In the genomic region with DNA sequence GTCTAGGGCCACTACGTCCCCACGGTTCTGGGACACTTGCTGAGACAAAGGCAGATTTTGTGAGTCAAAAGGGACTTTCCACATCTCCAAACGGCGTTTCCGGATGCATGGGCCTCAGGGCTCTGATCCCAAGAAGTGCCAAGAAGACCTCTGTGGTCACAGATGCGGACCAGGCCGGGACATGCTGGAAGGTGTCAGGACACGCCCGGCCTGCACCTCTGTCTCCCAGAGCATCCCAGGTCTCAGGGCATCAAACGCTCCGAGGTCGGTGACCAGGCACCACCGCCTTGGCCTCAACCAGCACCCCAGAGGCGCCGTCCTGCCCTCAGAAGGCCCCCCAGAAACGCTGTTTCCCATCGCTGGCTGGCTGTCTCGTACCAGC, we compare ENCODE assay signal across 18 cellular contexts. TPM values are rescaled to one million over a fixed set of nuclear protein-coding genes. Genes with fewer than 3 reads are reported as not detected.
A peak's percentile ranks its signal among the peaks of the same experiment; 100 is the strongest.
DNase-seq lines count a peak whose midpoint lies in the region; ATAC-seq and TF ChIP-seq lines count a peak whose summit lies in the region.
"Had no signal": no experiment of that assay in that cellular context is flagged by ENCODE, and none has a peak within 500 bp of the region (broad histone marks: within the 10 kb centered on the region; RNA-seq: fewer than 3 reads in every experiment).

No MANE protein-coding gene starts in this region.

- no peak overlapping the region for H3K27ac Mint-ChIP-seq in WTC11
- H3K27ac Mint-ChIP-seq: activated CD4-positive, alpha-beta T cell treated with anti-CD3 and anti-CD28 coated beads, Interleukin-2, amount 10 ng/mL, durations not matched to agents 24 days and 14 days; activated T-helper 2 cell treated with anti-CD3 and anti-CD28 coated beads, Interferon-gamma antibody, Interleukin-2, Interleukin-4, amounts not matched to agents 10 μg/mL and 5 μg/mL and 100 μg/mL, durations not matched to agents 14 hours and 24 hours and 36 hours; GM23338; neural progenitor cell had no signal

- DNase-seq in epithelial cell of esophagus (ENCODE audit: low read depth) (peak; percentile 7), WTC11 (ENCODE audit: low spot score) (no peak), DMS 273 (lab: John Stamatoyannopoulos, UW; ENCODE audit: unreplicated experiment) (no peak)
- DNase-seq: midbrain had no signal

- H3K36me3 ChIP-seq in BLaER1 (no peaks in the 10 kb centered on the region), OCI-LY3 (replicated peaks; ENCODE audit: low read depth, low read length) (no peaks in the 10 kb centered on the region)
- H3K36me3 ChIP-seq: cardiac muscle cell, gastroesophageal sphincter, neural progenitor cell, spleen had no signal

- H3K27ac ChIP-seq in BLaER1 (peak overlapping the region; percentile 85), OCI-LY3 (ENCODE audit: low read length) (peak overlapping the region; percentile 66)
- H3K27ac ChIP-seq: cardiac muscle cell, gastroesophageal sphincter, HL-60, neural progenitor cell had no signal

- peak overlapping the region; percentile 5; the same call in 1 of the 2 replicates for H3K4me3 ChIP-seq in BLaER1
- H3K4me3 ChIP-seq in OCI-LY3 (ENCODE audit: low read length), result peak overlapping the region; percentile 72
- H3K4me3 ChIP-seq in epithelial cell of esophagus (ENCODE audit: low read length), result no peak overlapping the region
- H3K4me3 ChIP-seq: cardiac muscle cell, gastroesophageal sphincter, GM23338, neural progenitor cell had no signal

- no peak for TF ChIP-seq CTCF in OCI-LY3 (IDR thresholded peaks at IDR 0.05; ENCODE audit: low read depth, low read length)
- TF ChIP-seq CTCF in epithelial cell of esophagus (IDR thresholded peaks at IDR 0.05; ENCODE audit: insufficient read depth, low read depth, low read length, missing control alignments), result no peak
- TF ChIP-seq CTCF in WTC11 (IDR thresholded peaks at IDR 0.05), result no peak

- peak overlapping the region; percentile 88 for H3K4me2 ChIP-seq in BLaER1
- peak overlapping the region; percentile 72 for H3K4me2 ChIP-seq in OCI-LY3 (ENCODE audit: low read length)
- H3K4me2 ChIP-seq: GM23338, neural progenitor cell had no signal

- no peaks in the 10 kb centered on the region for H3K36me3 Mint-ChIP-seq in WTC11
- H3K36me3 Mint-ChIP-seq: CD4-positive, alpha-beta memory T cell; neural progenitor cell had no signal

- H3K4me3 Mint-ChIP-seq in WTC11, result no peak overlapping the region
- H3K4me3 Mint-ChIP-seq: activated CD4-positive, alpha-beta T cell treated with anti-CD3 and anti-CD28 coated beads, Interleukin-2, amount 10 ng/mL, durations not matched to agents 24 days and 14 days; CD4-positive, alpha-beta memory T cell; GM23338; neural progenitor cell had no signal

- no peaks in the 10 kb centered on the region for H3K79me2 ChIP-seq in OCI-LY3 (ENCODE audit: low read length)

- H3K9me3 ChIP-seq in BLaER1 (no peaks in the 10 kb centered on the region), OCI-LY3 (ENCODE audit: insufficient read depth, low read length) (no peaks in the 10 kb centered on the region)
- H3K9me3 ChIP-seq: gastroesophageal sphincter, spleen had no signal

- peaks cover 97% of the 10 kb centered on the region for H3K4me1 ChIP-seq in BLaER1
- H3K4me1 ChIP-seq in OCI-LY3 (ENCODE audit: low read length), result peaks cover 54% of the 10 kb centered on the region
- H3K4me1 ChIP-seq: neural progenitor cell had no signal

- H4K20me1 ChIP-seq in BLaER1 (no peaks in the 10 kb centered on the region), OCI-LY3 (ENCODE audit: insufficient read depth, low read length) (no peaks in the 10 kb centered on the region)

- CTCF ChIA-PET in WTC11 (lab: Charles Lee), result interaction anchor here (0.5 to 2.3 kb wide), 17 partner anchors 9 to 274 kb away, joined by 3 to 10 read pairs (median 4); no protein-coding TSS in a partner anchor

- H3K9me3 Mint-ChIP-seq in WTC11, result peaks cover 9% of the 10 kb centered on the region
- H3K9me3 Mint-ChIP-seq: activated CD4-positive, alpha-beta T cell treated with anti-CD3 and anti-CD28 coated beads, Interleukin-2, amount 10 ng/mL, durations not matched to agents 24 days and 14 days; activated T-helper 2 cell treated with anti-CD3 and anti-CD28 coated beads, Interferon-gamma antibody, Interleukin-2, Interleukin-4, amounts not matched to agents 10 μg/mL and 5 μg/mL and 100 μg/mL, durations not matched to agents 14 hours and 24 hours and 36 hours; CD4-positive, alpha-beta memory T cell had no signal

- H3K27me3 Mint-ChIP-seq in WTC11 (ENCODE audit: low read depth), result no peaks in the 10 kb centered on the region; the same call in 1 of the 2 replicates
- H3K27me3 Mint-ChIP-seq: activated CD4-positive, alpha-beta T cell treated with anti-CD3 and anti-CD28 coated beads, Interleukin-2, amount 10 ng/mL, durations not matched to agents 24 days and 14 days had no signal

- H3K27me3 ChIP-seq in BLaER1, result no peaks in the 10 kb centered on the region
- no peaks in the 10 kb centered on the region for H3K27me3 ChIP-seq in OCI-LY3 (ENCODE audit: low read depth, low read length)
- H3K27me3 ChIP-seq: cardiac muscle cell, neural progenitor cell had no signal

- ATAC-seq in GM21723 (IDR thresholded peaks at IDR 0.05; ENCODE audit: unreplicated experiment) (peak; percentile 7), HG02623 (IDR thresholded peaks at IDR 0.05; ENCODE audit: unreplicated experiment) (no peak), HG02970 (IDR thresholded peaks at IDR 0.05; ENCODE audit: low FRiP score, unreplicated experiment) (no peak), WTC11 (no peak)

- no peak overlapping the region; the same call in 1 of the 2 replicates for H2AFZ ChIP-seq in OCI-LY3 (ENCODE audit: low read depth, low read length)
- H2AFZ ChIP-seq: GM23338, neural progenitor cell had no signal

- peaks cover 10% of the 10 kb centered on the region for H3K4me1 Mint-ChIP-seq in WTC11

- H3K9ac ChIP-seq in BLaER1 (peak overlapping the region; percentile 64), OCI-LY3 (ENCODE audit: low read length) (peak overlapping the region; percentile 55)
- H3K9ac ChIP-seq: neural progenitor cell had no signal

- POLR2A ChIA-PET in WTC11 (lab: Charles Lee), result no interaction called here

TF ChIP-seq in WTC11, 78 proteins besides CTCF, POLR2A, EP300 and RAD21 (continues in another document):
- TF ChIP-seq SMAD4 (CRISPR knock-in tag; IDR thresholded peaks at IDR 0.05) (no peak), ATF6 (CRISPR knock-in tag; IDR thresholded peaks at IDR 0.05) (no peak), TCF7 (CRISPR knock-in tag; IDR thresholded peaks at IDR 0.05; ENCODE audit: low read depth) (no peak), TEAD4 (CRISPR knock-in tag; IDR thresholded peaks at IDR 0.05) (no peak), ZNF121 (CRISPR knock-in tag; IDR thresholded peaks at IDR 0.05) (no peak)
- TF ChIP-seq, protein P1, sequence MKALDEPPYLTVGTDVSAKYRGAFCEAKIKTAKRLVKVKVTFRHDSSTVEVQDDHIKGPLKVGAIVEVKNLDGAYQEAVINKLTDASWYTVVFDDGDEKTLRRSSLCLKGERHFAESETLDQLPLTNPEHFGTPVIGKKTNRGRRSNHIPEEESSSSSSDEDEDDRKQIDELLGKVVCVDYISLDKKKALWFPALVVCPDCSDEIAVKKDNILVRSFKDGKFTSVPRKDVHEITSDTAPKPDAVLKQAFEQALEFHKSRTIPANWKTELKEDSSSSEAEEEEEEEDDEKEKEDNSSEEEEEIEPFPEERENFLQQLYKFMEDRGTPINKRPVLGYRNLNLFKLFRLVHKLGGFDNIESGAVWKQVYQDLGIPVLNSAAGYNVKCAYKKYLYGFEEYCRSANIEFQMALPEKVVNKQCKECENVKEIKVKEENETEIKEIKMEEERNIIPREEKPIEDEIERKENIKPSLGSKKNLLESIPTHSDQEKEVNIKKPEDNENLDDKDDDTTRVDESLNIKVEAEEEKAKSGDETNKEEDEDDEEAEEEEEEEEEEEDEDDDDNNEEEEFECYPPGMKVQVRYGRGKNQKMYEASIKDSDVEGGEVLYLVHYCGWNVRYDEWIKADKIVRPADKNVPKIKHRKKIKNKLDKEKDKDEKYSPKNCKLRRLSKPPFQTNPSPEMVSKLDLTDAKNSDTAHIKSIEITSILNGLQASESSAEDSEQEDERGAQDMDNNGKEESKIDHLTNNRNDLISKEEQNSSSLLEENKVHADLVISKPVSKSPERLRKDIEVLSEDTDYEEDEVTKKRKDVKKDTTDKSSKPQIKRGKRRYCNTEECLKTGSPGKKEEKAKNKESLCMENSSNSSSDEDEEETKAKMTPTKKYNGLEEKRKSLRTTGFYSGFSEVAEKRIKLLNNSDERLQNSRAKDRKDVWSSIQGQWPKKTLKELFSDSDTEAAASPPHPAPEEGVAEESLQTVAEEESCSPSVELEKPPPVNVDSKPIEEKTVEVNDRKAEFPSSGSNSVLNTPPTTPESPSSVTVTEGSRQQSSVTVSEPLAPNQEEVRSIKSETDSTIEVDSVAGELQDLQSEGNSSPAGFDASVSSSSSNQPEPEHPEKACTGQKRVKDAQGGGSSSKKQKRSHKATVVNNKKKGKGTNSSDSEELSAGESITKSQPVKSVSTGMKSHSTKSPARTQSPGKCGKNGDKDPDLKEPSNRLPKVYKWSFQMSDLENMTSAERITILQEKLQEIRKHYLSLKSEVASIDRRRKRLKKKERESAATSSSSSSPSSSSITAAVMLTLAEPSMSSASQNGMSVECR (CRISPR knock-in tag; IDR thresholded peaks at IDR 0.05; ENCODE audit: borderline replicate concordance), result no peak
- TF ChIP-seq, protein P2, sequence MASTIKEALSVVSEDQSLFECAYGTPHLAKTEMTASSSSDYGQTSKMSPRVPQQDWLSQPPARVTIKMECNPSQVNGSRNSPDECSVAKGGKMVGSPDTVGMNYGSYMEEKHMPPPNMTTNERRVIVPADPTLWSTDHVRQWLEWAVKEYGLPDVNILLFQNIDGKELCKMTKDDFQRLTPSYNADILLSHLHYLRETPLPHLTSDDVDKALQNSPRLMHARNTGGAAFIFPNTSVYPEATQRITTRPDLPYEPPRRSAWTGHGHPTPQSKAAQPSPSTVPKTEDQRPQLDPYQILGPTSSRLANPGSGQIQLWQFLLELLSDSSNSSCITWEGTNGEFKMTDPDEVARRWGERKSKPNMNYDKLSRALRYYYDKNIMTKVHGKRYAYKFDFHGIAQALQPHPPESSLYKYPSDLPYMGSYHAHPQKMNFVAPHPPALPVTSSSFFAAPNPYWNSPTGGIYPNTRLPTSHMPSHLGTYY (CRISPR knock-in tag; IDR thresholded peaks at IDR 0.05), result no peak

RNA-seq across cellular contexts. Expression of gene SLC12A7, which starts 27.9 kb away (rescaled TPM):
- 28.1 to 29.9 TPM (median 29.9 TPM) in 3 replicates for total RNA-seq in WTC11 (2021)
